ENCODE assay signal across 20 cellular contexts in the genomic region with DNA sequence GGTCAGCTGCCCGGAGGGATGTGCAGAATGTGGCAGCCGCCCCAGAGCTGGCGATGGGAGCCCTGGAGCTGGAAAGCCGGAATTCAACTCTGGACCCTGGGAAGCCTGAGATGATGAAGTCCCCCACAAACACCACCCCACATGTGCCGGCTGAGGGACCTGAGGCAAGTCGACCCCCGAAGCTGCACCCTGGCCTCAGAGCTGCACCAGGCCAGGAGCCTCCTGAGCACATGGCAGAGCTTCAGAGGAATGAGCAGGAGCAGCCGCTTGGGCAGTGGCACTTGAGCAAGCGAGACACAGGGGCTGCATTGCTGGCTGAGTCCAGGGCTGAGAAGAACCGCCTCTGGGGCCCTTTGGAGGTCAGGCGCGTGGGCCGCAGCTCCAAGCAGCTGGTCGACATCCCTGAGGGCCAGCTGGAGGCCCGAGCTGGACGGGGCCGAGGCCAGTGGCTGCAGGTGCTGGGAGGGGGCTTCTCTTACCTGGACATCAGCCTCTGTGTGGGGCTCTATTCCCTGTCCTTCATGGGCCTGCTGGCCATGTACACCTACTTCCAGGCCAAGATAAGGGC.
"Had no signal": no experiment of that assay in that cellular context is flagged by ENCODE, and none has a peak within 500 bp of the region (broad histone marks: within the 10 kb centered on the region; RNA-seq: fewer than 3 reads in every experiment).

No MANE protein-coding gene starts in this region.

- H3K27me3 ChIP-seq: SJCRH30 had no signal

- H3K27ac ChIP-seq: HL-60, RWPE1, SJCRH30 had no signal

- H3K4me3 ChIP-seq: SJCRH30 had no signal

- FAIRE-seq: HTR-8/SVneo had no signal

- H3K36me3 ChIP-seq: SJCRH30 had no signal

- DNase-seq: Karpas-422, KG1, MM.1S, NCI-H1092 treated with DMSO at 0.1 percent for 48 hours, NCI-H1436, NCI-H187, NCI-H2029, NCI-H2081 treated with DMSO at 0.1 percent for 48 hours, NCI-H2171, NCI-H226, NCI-H446, NCI-H510A, NCI-H774, SHP77 treated with DMSO at 0.1 percent for 48 hours, SJCRH30 had no signal

- H3K4me1 ChIP-seq: SJCRH30 had no signal

- H3K9me3 ChIP-seq: SJCRH30 had no signal

- ATAC-seq: Panc1, SK-N-SH treated with all-trans-retinoic acid at 6 μM for 48 hours had no signal
